15 cellular contexts compared by ENCODE assay signal in genomic region chr2:156630579-156631337, GRCh38.
"Had no signal": no experiment of that assay in that cellular context is flagged by ENCODE, and none has a peak within 500 bp of the region (broad histone marks: within the 10 kb centered on the region; RNA-seq: fewer than 3 reads in every experiment).

No MANE protein-coding gene starts in this region.

- H3K4me3 ChIP-seq: adrenal gland, lower lobe of right lung, spleen, upper lobe of right lung had no signal

- H3K27me3 ChIP-seq: adrenal gland, upper lobe of right lung had no signal

- DNase-seq: activated CD4-positive, alpha-beta T cell treated with anti-CD3 and anti-CD28 coated beads, Interleukin-2, amount 50 U/mL, for 4 hours; activated gamma-delta T cell treated with Interleukin-2 at 50 U/mL for 16 hours; adrenal gland; effector memory CD8-positive, alpha-beta T cell; left colon; lower lobe of right lung; nucleus accumbens; spleen; stimulated activated naive CD4-positive, alpha-beta T cell; SW 1271; T-helper 2 cell; upper lobe of right lung; WERI-Rb-1 had no signal

- ATAC-seq: activated naive CD4-positive, alpha-beta T cell treated with anti-CD3 and anti-CD28 coated beads, Interleukin-2, amount 50 U/mL, for 72 hours; effector memory CD8-positive, alpha-beta T cell; left colon; lower lobe of right lung; natural killer cell treated with Interleukin-12 subunit alpha and Interleukin-12 subunit beta and Interleukin-15 and Interleukin-18, amount 100 ng/mL, for 72 hours; upper lobe of right lung had no signal

- H3K4me1 ChIP-seq: adrenal gland, lower lobe of right lung, spleen, upper lobe of right lung had no signal

- H3K27ac ChIP-seq: adrenal gland, lower lobe of right lung, spleen, upper lobe of right lung, WERI-Rb-1 had no signal

- H3K9me3 ChIP-seq: adrenal gland, lower lobe of right lung, spleen, upper lobe of right lung had no signal

- H3K36me3 ChIP-seq: adrenal gland, lower lobe of right lung, spleen, upper lobe of right lung, WERI-Rb-1 had no signal
